8 cellular contexts compared by ENCODE assay signal in the genomic region with DNA sequence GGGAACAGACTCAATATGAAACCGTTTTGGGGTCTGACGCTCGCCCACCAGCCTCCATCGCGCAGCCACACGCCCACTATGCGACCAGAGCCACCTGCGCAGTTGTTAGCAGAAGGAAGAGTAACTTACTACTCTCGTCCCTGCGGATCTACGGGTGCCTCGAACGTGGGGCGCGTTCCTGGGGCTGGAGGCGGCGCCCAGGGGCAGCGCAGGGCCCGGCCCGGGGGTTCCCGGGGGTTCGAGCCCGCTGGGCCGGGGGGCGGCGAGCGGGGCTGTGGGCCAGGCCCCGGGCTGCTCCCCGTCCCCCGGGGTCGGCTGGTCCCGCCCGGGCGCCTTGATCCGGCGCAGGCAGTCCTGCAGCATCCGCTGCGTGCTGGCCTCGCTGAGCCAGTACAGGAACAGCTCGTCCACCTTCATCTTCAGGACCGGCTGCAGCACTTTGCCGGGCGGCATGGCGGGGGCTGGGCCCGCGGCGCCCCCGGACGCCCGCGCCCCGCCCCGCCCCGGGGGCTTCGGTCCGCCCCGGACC. TPM values are rescaled to one million over a fixed set of nuclear protein-coding genes. Genes with fewer than 3 reads are reported as not detected.
DNase-seq lines count a peak whose midpoint lies in the region; ATAC-seq and TF ChIP-seq lines count a peak whose summit lies in the region.

No MANE protein-coding gene starts in this region.

- H3K27ac ChIP-seq in CD8-positive, alpha-beta memory T cell (ENCODE audit: low read depth, low read length): peak overlapping the region; percentile 98
- no peak overlapping the region for H3K27ac ChIP-seq in MM.1S (ENCODE audit: low read length)
- H3K27ac ChIP-seq in mucosa of rectum (ENCODE audit: low read depth in 2 of 2, low read length in 2 of 2): peak overlapping the region; percentile 98 to 99
- peak overlapping the region; percentile 95 to 96 for H3K27ac ChIP-seq in tibial artery

- intact Hi-C loops in MCF 10A (cut with micrococcal nuclease): no loop called here
- intact Hi-C loops in tibial artery (cut with DNase I; ENCODE audit: low total_unique reads): loop anchor here (5.0 kb wide), 1 partner anchor 69 kb away; the partner anchor contains the start of gene GTPBP6

- H3K79me2 ChIP-seq in MM.1S (ENCODE audit: low read length): no peaks in the 10 kb centered on the region

- no TSS peak for BruUV-seq in MCF 10A (replicated peaks; lab: Mats Ljungman, UMichigan)

- H3K9me3 Mint-ChIP-seq in CD8-positive, alpha-beta memory T cell: no peaks in the 10 kb centered on the region
- no peaks in the 10 kb centered on the region for H3K9me3 Mint-ChIP-seq in MCF 10A (ENCODE audit: unreplicated experiment)

- H3K9ac ChIP-seq in MM.1S (ENCODE audit: low read length) (no peak overlapping the region; the same call in 1 of the 2 replicates), mucosa of rectum (ENCODE audit: low read depth in 1 of 2, low read length in 2 of 2) (peak overlapping the region; percentile 94 to 95)

- no peaks in the 10 kb centered on the region for H3K9me3 ChIP-seq in CD8-positive, alpha-beta memory T cell (ENCODE audit: low read length)
- H3K9me3 ChIP-seq in MM.1S (replicated peaks; ENCODE audit: insufficient read depth, low read length) (no peaks in the 10 kb centered on the region), mucosa of rectum (ENCODE audit: control insufficient read depth in 2 of 2, low read length in 2 of 2) (no peaks in the 10 kb centered on the region), tibial artery (no peaks in the 10 kb centered on the region)

- TF ChIP-seq CTCF in MM.1S (IDR thresholded peaks at IDR 0.05; ENCODE audit: low read length) (no peak), MCF 10A (IDR thresholded peaks at IDR 0.05; ENCODE audit: unreplicated experiment) (no peak), tibial artery (IDR thresholded peaks at IDR 0.05) (no peak)

- no peak overlapping the region for H2AFZ ChIP-seq in MM.1S (ENCODE audit: low read length)

- no peaks in the 10 kb centered on the region for H3K36me3 ChIP-seq in CD8-positive, alpha-beta memory T cell (ENCODE audit: insufficient read depth, low read length)
- H3K36me3 ChIP-seq in MM.1S (replicated peaks; ENCODE audit: insufficient read depth, low read length) (no peaks in the 10 kb centered on the region), mucosa of rectum (ENCODE audit: control insufficient read depth in 2 of 2, insufficient read depth in 2 of 2, low read length in 2 of 2) (no peaks in the 10 kb centered on the region), tibial artery (no peaks in the 10 kb centered on the region)

- peaks cover 0 to 5% (median 0%) of the 10 kb centered on the region in 3 donors for H3K36me3 Mint-ChIP-seq in CD8-positive, alpha-beta memory T cell
- peaks cover 9% of the 10 kb centered on the region for H3K36me3 Mint-ChIP-seq in MCF 10A (ENCODE audit: insufficient read depth, unreplicated experiment)

- H3F3A ChIP-seq in MM.1S (ENCODE audit: insufficient read depth, low read length): no peaks in the 10 kb centered on the region

- no peaks in the 10 kb centered on the region for H4K20me1 ChIP-seq in MM.1S (ENCODE audit: insufficient read depth, low read length)

- peak; percentile 25 for ATAC-seq in GM21737 (IDR thresholded peaks at IDR 0.05; ENCODE audit: unreplicated experiment)

- H3K27ac Mint-ChIP-seq in CD8-positive, alpha-beta memory T cell: peak overlapping the region in 6 of 8 donors; percentile 38 to 94 (median 80)
- H3K27ac Mint-ChIP-seq in MCF 10A (ENCODE audit: low read depth, unreplicated experiment): peak overlapping the region; percentile 99

- CTCF ChIA-PET in CD8-positive, alpha-beta memory T cell (lab: Charles Lee): no interaction called here
- CTCF ChIA-PET in MCF 10A (lab: Yijun Ruan, JAX): no interaction called here

- peaks cover 6% of the 10 kb centered on the region for H3K4me1 ChIP-seq in CD8-positive, alpha-beta memory T cell (ENCODE audit: insufficient read depth, low read length)
- H3K4me1 ChIP-seq in MM.1S (ENCODE audit: low read length) (no peaks in the 10 kb centered on the region), mucosa of rectum (ENCODE audit: control insufficient read depth in 2 of 2, insufficient read depth in 2 of 2, low read length in 2 of 2) (peaks cover 0 to 6% of the 10 kb centered on the region in 2 donors), tibial artery (peaks cover 0 to 16% (median 12%) of the 10 kb centered on the region in 4 donors)

- peak overlapping the region; percentile 45; the same call in 1 of the 2 replicates for H3K4me2 ChIP-seq in MM.1S (ENCODE audit: low read depth, low read length)

- H3K4me3 Mint-ChIP-seq in CD8-positive, alpha-beta memory T cell: peak overlapping the region; percentile 9 to 76 (median 57)
- peak overlapping the region; percentile 91 for H3K4me3 Mint-ChIP-seq in MCF 10A (ENCODE audit: unreplicated experiment)

- no peak for DNase-seq in CD8-positive, alpha-beta memory T cell
- DNase-seq in MM.1S (no peak), MCF 10A (ENCODE audit: unreplicated experiment) (no peak), tibial artery (no peak), MV-4-11 (lab: John Stamatoyannopoulos, UW) (no peak), occipital lobe (lab: John Stamatoyannopoulos, UW) (no peak)

- POLR2A ChIA-PET in CD8-positive, alpha-beta memory T cell (lab: Charles Lee): no interaction called here
- POLR2A ChIA-PET in MCF 10A (lab: Yijun Ruan, JAX): no interaction called here

- no peaks in the 10 kb centered on the region for H3K27me3 ChIP-seq in CD8-positive, alpha-beta memory T cell (ENCODE audit: insufficient read depth, low read length, poor library complexity, severe bottlenecking)
- no peaks in the 10 kb centered on the region for H3K27me3 ChIP-seq in MM.1S (replicated peaks; ENCODE audit: insufficient read depth, low read length)
- H3K27me3 ChIP-seq in mucosa of rectum (ENCODE audit: control insufficient read depth in 2 of 2, insufficient read depth in 2 of 2, low read length in 2 of 2): no peaks in the 10 kb centered on the region
- no peaks in the 10 kb centered on the region for H3K27me3 ChIP-seq in tibial artery

- no peaks in the 10 kb centered on the region for H3K9me2 ChIP-seq in MM.1S (replicated peaks; ENCODE audit: insufficient read depth, low read length)

- H3K4me1 Mint-ChIP-seq in CD8-positive, alpha-beta memory T cell: peaks cover 8 to 15% (median 10%) of the 10 kb centered on the region in 3 donors
- no peaks in the 10 kb centered on the region for H3K4me1 Mint-ChIP-seq in MCF 10A (ENCODE audit: insufficient read depth, unreplicated experiment)

- H3K27me3 Mint-ChIP-seq in CD8-positive, alpha-beta memory T cell: peaks cover 0 to 5% of the 10 kb centered on the region in 2 donors
- no peaks in the 10 kb centered on the region for H3K27me3 Mint-ChIP-seq in MCF 10A (ENCODE audit: insufficient read depth, unreplicated experiment)

- H3K4me3 ChIP-seq in CD8-positive, alpha-beta memory T cell (ENCODE audit: low read length): peak overlapping the region; percentile 70
- H3K4me3 ChIP-seq in MM.1S (ENCODE audit: low read length): peak overlapping the region; percentile 55; the same call in 1 of the 2 replicates
- peak overlapping the region; percentile 89 to 91 for H3K4me3 ChIP-seq in mucosa of rectum (ENCODE audit: low read length in 2 of 2)
- H3K4me3 ChIP-seq in tibial artery: peak overlapping the region; percentile 82 to 84

RNA-seq across cellular contexts. Expression of gene PPP2R3B, which starts 0.4 kb away (rescaled TPM):
- total RNA-seq in CD8-positive, alpha-beta memory T cell: 10 to 100 TPM; 21.2 to 23.1 TPM
- 10.0 TPM for polyA plus RNA-seq in CD8-positive, alpha-beta memory T cell
- total RNA-seq in MCF 10A (2022) (13.7 and 14.0 TPM in 2 replicates), occipital lobe (15.4 TPM)
